In the genomic region with DNA sequence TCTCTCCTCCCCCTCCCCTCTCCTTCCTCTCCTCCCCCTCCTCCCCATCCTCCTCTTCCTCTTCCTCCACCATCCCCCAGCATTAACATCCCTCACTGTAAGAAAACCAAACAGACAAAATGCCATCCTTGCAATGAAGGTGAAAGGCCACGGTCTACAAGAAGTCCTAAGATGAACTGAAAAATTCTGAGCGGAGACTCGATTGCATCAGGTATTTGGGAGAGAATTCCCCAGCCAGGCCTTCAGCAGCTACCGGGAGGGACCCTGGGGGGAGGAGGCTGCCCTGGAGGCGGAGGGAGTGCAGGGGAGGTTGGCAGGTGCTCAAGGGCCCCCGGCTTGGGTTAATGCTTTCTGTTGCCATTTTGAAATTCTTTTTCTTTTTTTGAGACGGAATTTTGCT, we compare ENCODE assay signal across 18 cellular contexts. TPM values are rescaled to one million over a fixed set of nuclear protein-coding genes. Genes with fewer than 3 reads are reported as not detected.
A peak's percentile ranks its signal among the peaks of the same experiment; 100 is the strongest.
DNase-seq lines count a peak whose midpoint lies in the region; ATAC-seq and TF ChIP-seq lines count a peak whose summit lies in the region.
"Had no signal": no experiment of that assay in that cellular context is flagged by ENCODE, and none has a peak within 500 bp of the region (broad histone marks: within the 10 kb centered on the region; RNA-seq: fewer than 3 reads in every experiment).

No MANE protein-coding gene starts in this region.

- H3K4me1 ChIP-seq in GM23338 (ENCODE audit: insufficient read depth) (no peaks in the 10 kb centered on the region; the same call in 1 of the 2 replicates), neural progenitor cell (no peaks in the 10 kb centered on the region)
- H3K4me1 ChIP-seq: BE2C had no signal

- H3K9ac ChIP-seq in neural progenitor cell: no peak overlapping the region

- no peak overlapping the region for H3K4me3 ChIP-seq in GM23338
- no peak overlapping the region for H3K4me3 ChIP-seq in NB4 (ENCODE audit: low read depth, low read length)
- no peak overlapping the region for H3K4me3 ChIP-seq in neural progenitor cell

- no peak overlapping the region for H3K4me2 ChIP-seq in GM23338
- H3K4me2 ChIP-seq in neural progenitor cell: no peak overlapping the region

- no peaks in the 10 kb centered on the region for H3K79me2 ChIP-seq in GM23338 (replicated peaks; ENCODE audit: insufficient read depth)
- no peaks in the 10 kb centered on the region for H3K79me2 ChIP-seq in neural progenitor cell (ENCODE audit: low read depth)

- H2AFZ ChIP-seq in GM23338 (no peak overlapping the region), neural progenitor cell (replicated peaks) (no peak overlapping the region)

- DNase-seq in GM23338 (ENCODE audit: low spot score): peak; percentile 55
- peak; percentile 25 for DNase-seq in NB4 (ENCODE audit: low read depth)
- DNase-seq in endothelial cell (ENCODE audit: low spot score): no peak
- no peak for DNase-seq in neural progenitor cell (ENCODE audit: low spot score)
- no peak for DNase-seq in NCI-H146 treated with DMSO at 0.1 percent for 48 hours (lab: John Stamatoyannopoulos, UW; ENCODE audit: unreplicated experiment)
- no peak for DNase-seq in activated CD8-positive, alpha-beta memory T cell treated with anti-CD3 and anti-CD28 coated beads, Interleukin-2, amount 50 U/mL, for 4 hours
- DNase-seq in NCI-H2107 (lab: John Stamatoyannopoulos, UW): no peak
- DNase-seq: BE2C; CD4-positive, CD25-positive, alpha-beta regulatory T cell; DND-41; GOT3; NCI-H1092; NCI-H1436; NCI-H1930; NCI-H2227 treated with DMSO at 0.1 percent for 48 hours; NCI-H510A treated with DMSO at 0.1 percent for 48 hours; NCI-H748 treated with DMSO at 0.1 percent for 48 hours had no signal

- no peaks in the 10 kb centered on the region for H3K9me3 ChIP-seq in neural progenitor cell (ENCODE audit: low read depth)
- H3K9me3 ChIP-seq: BE2C had no signal

- no peak for TF ChIP-seq POLR2A in NB4 (IDR thresholded peaks at IDR 0.05; ENCODE audit: extremely low read depth, insufficient read length)

- no peaks in the 10 kb centered on the region for H4K20me1 ChIP-seq in GM23338 (replicated peaks; ENCODE audit: insufficient read depth)
- H4K20me1 ChIP-seq in neural progenitor cell (ENCODE audit: low read depth): no peaks in the 10 kb centered on the region

- H3K27me3 ChIP-seq in GM23338 (ENCODE audit: insufficient read depth): no peaks in the 10 kb centered on the region
- no peaks in the 10 kb centered on the region for H3K27me3 ChIP-seq in neural progenitor cell
- H3K27me3 ChIP-seq: BE2C had no signal

- H3K9me2 ChIP-seq in GM23338 (ENCODE audit: insufficient read depth): no peaks in the 10 kb centered on the region

- H3K36me3 ChIP-seq in GM23338 (ENCODE audit: insufficient read depth) (no peaks in the 10 kb centered on the region), neural progenitor cell (no peaks in the 10 kb centered on the region)

- TF ChIP-seq CTCF in GM23338 (conservative IDR thresholded peaks at IDR 0.05; ENCODE audit: low read depth in 2 of 2) (no peak), NB4 (IDR thresholded peaks at IDR 0.05; ENCODE audit: low read depth, low read length) (no peak), endothelial cell (IDR thresholded peaks at IDR 0.05; ENCODE audit: unreplicated experiment) (no peak), neural progenitor cell (IDR thresholded peaks at IDR 0.05) (no peak)

- H3K9me3 Mint-ChIP-seq in GM23338: peaks cover 7% of the 10 kb centered on the region
- H3K9me3 Mint-ChIP-seq in endothelial cell (ENCODE audit: unreplicated experiment): no peaks in the 10 kb centered on the region
- H3K9me3 Mint-ChIP-seq in neural progenitor cell: no peaks in the 10 kb centered on the region
- H3K9me3 Mint-ChIP-seq: CD4-positive, CD25-positive, alpha-beta regulatory T cell; IgD-negative memory B cell had no signal

- no peak overlapping the region; the same call in 2 of the 3 replicates for H3K4me3 Mint-ChIP-seq in GM23338
- H3K4me3 Mint-ChIP-seq in endothelial cell (ENCODE audit: unreplicated experiment): peak overlapping the region; percentile 53
- peak overlapping the region; percentile 6 for H3K4me3 Mint-ChIP-seq in neural progenitor cell
- H3K4me3 Mint-ChIP-seq: IgD-negative memory B cell had no signal

- H3K27me3 Mint-ChIP-seq in GM23338 (ENCODE audit: insufficient read depth, low read depth, poor library complexity) (peaks cover 23% of the 10 kb centered on the region), endothelial cell (ENCODE audit: unreplicated experiment) (peaks cover 15% of the 10 kb centered on the region), neural progenitor cell (ENCODE audit: insufficient read depth, low read depth) (peaks cover 9% of the 10 kb centered on the region)
- H3K27me3 Mint-ChIP-seq: CD4-positive, CD25-positive, alpha-beta regulatory T cell; IgD-negative memory B cell had no signal

- H3K27ac ChIP-seq in GM23338 (ENCODE audit: low read depth): no peak overlapping the region
- H3K27ac ChIP-seq in neural progenitor cell: no peak overlapping the region

- H3K4me1 Mint-ChIP-seq in GM23338 (peaks cover 7% of the 10 kb centered on the region), endothelial cell (ENCODE audit: unreplicated experiment) (peaks cover 3% of the 10 kb centered on the region), neural progenitor cell (peaks cover 4% of the 10 kb centered on the region)
- H3K4me1 Mint-ChIP-seq: CD4-positive, CD25-positive, alpha-beta regulatory T cell; IgD-negative memory B cell had no signal

- H3K27ac Mint-ChIP-seq in GM23338: peak overlapping the region; percentile 59; the same call in 1 of the 2 replicates
- no peak overlapping the region for H3K27ac Mint-ChIP-seq in endothelial cell (ENCODE audit: unreplicated experiment)
- no peak overlapping the region for H3K27ac Mint-ChIP-seq in neural progenitor cell
- H3K27ac Mint-ChIP-seq: IgD-negative memory B cell had no signal

- H3F3A ChIP-seq in GM23338 (replicated peaks; ENCODE audit: low read depth) (0 out of 2 replicates have a peak, but pooled peaks cover 5% of the 10 kb centered on the region), neural progenitor cell (ENCODE audit: low read depth) (peaks cover 13% of the 10 kb centered on the region)

- no peak for ATAC-seq in GM23338

- H3K36me3 Mint-ChIP-seq in GM23338 (ENCODE audit: low read depth): peaks cover 15% of the 10 kb centered on the region; the same call in 2 of the 3 replicates
- H3K36me3 Mint-ChIP-seq in endothelial cell (ENCODE audit: low read depth, unreplicated experiment): peaks cover 3% of the 10 kb centered on the region
- H3K36me3 Mint-ChIP-seq in neural progenitor cell: peaks cover 4% of the 10 kb centered on the region
- H3K36me3 Mint-ChIP-seq: CD4-positive, CD25-positive, alpha-beta regulatory T cell; IgD-negative memory B cell had no signal

TF ChIP-seq in GM23338, 12 proteins besides CTCF, POLR2A, EP300 and RAD21 (continues in another document):
- no peak for TF ChIP-seq EZH2phosphoT487 (IDR thresholded peaks at IDR 0.05; ENCODE audit: unreplicated experiment)
- TF ChIP-seq STAT1 (IDR thresholded peaks at IDR 0.05; ENCODE audit: unreplicated experiment): no peak
- TF ChIP-seq NANOG (IDR thresholded peaks at IDR 0.05; ENCODE audit: borderline replicate concordance): no peak
- no peak for TF ChIP-seq JUNB (IDR thresholded peaks at IDR 0.05; ENCODE audit: unreplicated experiment)
- TF ChIP-seq, protein P1, sequence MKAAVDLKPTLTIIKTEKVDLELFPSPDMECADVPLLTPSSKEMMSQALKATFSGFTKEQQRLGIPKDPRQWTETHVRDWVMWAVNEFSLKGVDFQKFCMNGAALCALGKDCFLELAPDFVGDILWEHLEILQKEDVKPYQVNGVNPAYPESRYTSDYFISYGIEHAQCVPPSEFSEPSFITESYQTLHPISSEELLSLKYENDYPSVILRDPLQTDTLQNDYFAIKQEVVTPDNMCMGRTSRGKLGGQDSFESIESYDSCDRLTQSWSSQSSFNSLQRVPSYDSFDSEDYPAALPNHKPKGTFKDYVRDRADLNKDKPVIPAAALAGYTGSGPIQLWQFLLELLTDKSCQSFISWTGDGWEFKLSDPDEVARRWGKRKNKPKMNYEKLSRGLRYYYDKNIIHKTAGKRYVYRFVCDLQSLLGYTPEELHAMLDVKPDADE (IDR thresholded peaks at IDR 0.05): no peak
- TF ChIP-seq ZNF331 (CRISPR knock-in tag; IDR thresholded peaks at IDR 0.05; ENCODE audit: low read depth): no peak
- no peak for TF ChIP-seq POLR2AphosphoS5 (IDR thresholded peaks at IDR 0.05; ENCODE audit: low read depth)
- no peak for TF ChIP-seq EZH2 (IDR thresholded peaks at IDR 0.05; ENCODE audit: low read depth, unreplicated experiment)

RNA-seq across cellular contexts. Expression of a gene that starts 10.1 kb away (rescaled TPM):
- total RNA-seq in GM23338 (2014; rRNA removed; shearing (Covaris generic)): 121 and 125 TPM in 2 replicates
- 128 and 131 TPM in 2 replicates for polyA plus RNA-seq in GM23338 (2016; fragmentation: Nextera tagmentation; extraction: Ambion mirVana)
- total RNA-seq in endothelial cell (ENCODE audit: unreplicated experiment) (46.5 TPM), neural progenitor cell (ENCODE audit: low replicate concordance) (43.7 and 59.5 TPM in 2 replicates)

RNA-seq across cellular contexts. Expression of a gene that starts 27.6 kb away (rescaled TPM):
- total RNA-seq in GM23338 (2014; rRNA removed; shearing (Covaris generic)): 52.4 and 53.1 TPM in 2 replicates
- polyA plus RNA-seq in GM23338 (2016; fragmentation: Nextera tagmentation; extraction: Ambion mirVana): 22.3 and 22.5 TPM in 2 replicates
- total RNA-seq in endothelial cell (ENCODE audit: unreplicated experiment) (18.3 TPM), neural progenitor cell (ENCODE audit: low replicate concordance) (3.7 and 34.3 TPM in 2 replicates)
- total RNA-seq: CD4-positive, CD25-positive, alpha-beta regulatory T cell had no signal
- polyA plus RNA-seq: CD4-positive, CD25-positive, alpha-beta regulatory T cell; IgD-negative memory B cell had no signal

RNA-seq across cellular contexts. Expression of a gene that starts 33.4 kb away (rescaled TPM):
- 17.2 and 25.1 TPM in 2 replicates for total RNA-seq in GM23338 (2014; rRNA removed; shearing (Covaris generic))
- 16.4 and 17.1 TPM in 2 replicates for polyA plus RNA-seq in GM23338 (2016; fragmentation: Nextera tagmentation; extraction: Ambion mirVana)
- 13.5 TPM for total RNA-seq in endothelial cell (ENCODE audit: unreplicated experiment)
- total RNA-seq in neural progenitor cell (ENCODE audit: low replicate concordance): 5.7 and 20.7 TPM in 2 replicates

RNA-seq across cellular contexts. Expression of a gene that starts 38.9 kb away (rescaled TPM):
- 1.7 and 5.6 TPM in 2 replicates for total RNA-seq in GM23338 (2014; rRNA removed; shearing (Covaris generic))
- polyA plus RNA-seq in GM23338 (2016; fragmentation: Nextera tagmentation; extraction: Ambion mirVana): 6.2 and 7.0 TPM in 2 replicates
- total RNA-seq in endothelial cell (ENCODE audit: unreplicated experiment) (not detected), neural progenitor cell (ENCODE audit: low replicate concordance) (0.99 and 1.8 TPM in 2 replicates)
- polyA plus RNA-seq: CD4-positive, CD25-positive, alpha-beta regulatory T cell; IgD-negative memory B cell had no signal

RNA-seq across cellular contexts. Expression of a gene that starts 49.9 kb away (rescaled TPM):
- 22.6 and 23.2 TPM in 2 replicates for total RNA-seq in GM23338 (2014; rRNA removed; shearing (Covaris generic))
- 11.3 and 12.2 TPM in 2 replicates for polyA plus RNA-seq in GM23338 (2016; fragmentation: Nextera tagmentation; extraction: Ambion mirVana)
- total RNA-seq in endothelial cell (ENCODE audit: unreplicated experiment) (31.1 TPM), neural progenitor cell (ENCODE audit: low replicate concordance) (14.4 and 20.7 TPM in 2 replicates)

Comparison
In these comparisons a context has a peak if more than half of its experiments do, and no peak if none do; other contexts are left out.
1. DNase-seq: peak in GM23338 (single experiment) and NB4 (single experiment); none in endothelial cell (single experiment), neural progenitor cell (single experiment), NCI-H146 treated with DMSO at 0.1 percent for 48 hours (single experiment), activated CD8-positive, alpha-beta memory T cell treated with anti-CD3 and anti-CD28 coated beads, Interleukin-2, amount 50 U/mL, for 4 hours (single experiment) and NCI-H2107 (single experiment).